ENCODE assay signal across 16 cellular contexts in genomic region chr1:61925591-61926298, GRCh38.
"Had no signal": no experiment of that assay in that cellular context is flagged by ENCODE, and none has a peak within 500 bp of the region (broad histone marks: within the 10 kb centered on the region; RNA-seq: fewer than 3 reads in every experiment).

No MANE protein-coding gene starts in this region.

- H3K27ac ChIP-seq: lower lobe of right lung, spleen, upper lobe of right lung had no signal

- FAIRE-seq: frontal cortex had no signal

- H3K4me1 ChIP-seq: lower lobe of right lung, spleen, upper lobe of right lung had no signal

- DNase-seq: activated CD4-positive, alpha-beta memory T cell treated with anti-CD3 and anti-CD28 coated beads for 36 hours; activated CD4-positive, alpha-beta T cell treated with anti-CD3 and anti-CD28 coated beads for 4 hours; activated CD4-positive, CD25-positive, alpha-beta regulatory T cell; activated effector memory CD4-positive, alpha-beta T cell treated with anti-CD3 and anti-CD28 coated beads, Interleukin-2, amount 50 U/mL, for 16 hours; activated naive CD4-positive, alpha-beta T cell treated with anti-CD3 and anti-CD28 coated beads, Interleukin-2, amount 10 ng/mL, durations not matched to agents 7 days and 5 days; activated T-cell treated with anti-CD3 and anti-CD28 coated beads for 4 hours; glutamatergic neuron; hippocampal formation; left cardiac atrium; lower lobe of right lung; naive thymus-derived CD8-positive, alpha-beta T cell; retina; spleen; stimulated activated CD4-positive, alpha-beta T cell treated with anti-CD3 and anti-CD28 coated beads, Interleukin-4, amount 100 ng/mL, for 1 hour; upper lobe of right lung had no signal

- H3K9me3 ChIP-seq: lower lobe of right lung, spleen, upper lobe of right lung had no signal

- H3K4me3 ChIP-seq: lower lobe of right lung, spleen, upper lobe of right lung had no signal

- H3K36me3 ChIP-seq: lower lobe of right lung, upper lobe of right lung had no signal

- H3K27me3 ChIP-seq: spleen, upper lobe of right lung had no signal
